Comparison of ENCODE assay signal across 18 cellular contexts in genomic region chr5:32627219-32627880, GRCh38.
"Had no signal": no experiment of that assay in that cellular context is flagged by ENCODE, and none has a peak within 500 bp of the region (broad histone marks: within the 10 kb centered on the region; RNA-seq: fewer than 3 reads in every experiment).

No MANE protein-coding gene starts in this region.

- ATAC-seq: activated naive CD4-positive, alpha-beta T cell treated with anti-CD3 and anti-CD28 coated beads, Interleukin-2, amount 50 U/mL, for 72 hours; natural killer cell; sciatic nerve; stimulated activated memory B cell treated with anti-CD40 and anti-IgM and Interleukin-4, amounts not matched to agents 10 μg/mL and 1 μg/mL and 100 μg/mL, for 72 hours had no signal

- H2AFZ ChIP-seq: parathyroid adenoma had no signal

- H3K79me2 ChIP-seq: parathyroid adenoma had no signal

- H3K36me3 ChIP-seq: adrenal gland, gastrocnemius medialis, heart right ventricle, lower lobe of right lung, upper lobe of right lung had no signal

- DNase-seq: activated CD4-positive, alpha-beta memory T cell treated with anti-CD3 and anti-CD28 coated beads for 36 hours; activated CD4-positive, alpha-beta T cell treated with anti-CD3 and anti-CD28 coated beads for 1 hour; activated gamma-delta T cell treated with Interleukin-2 at 50 U/mL for 16 hours; activated T-cell treated with anti-CD3 and anti-CD28 coated beads for 4 hours; adrenal gland; dorsolateral prefrontal cortex; gastrocnemius medialis; heart right ventricle; lower lobe of right lung; natural killer cell; stimulated activated CD4-positive, alpha-beta T cell treated with anti-CD3 and anti-CD28 coated beads, Interleukin-4, amount 100 ng/mL, for 24 hours; testis; upper lobe of right lung had no signal

- H3K4me3 ChIP-seq: adrenal gland, dorsolateral prefrontal cortex, gastrocnemius medialis, heart right ventricle, lower lobe of right lung, testis, upper lobe of right lung had no signal

- H3K27me3 ChIP-seq: adrenal gland, dorsolateral prefrontal cortex, gastrocnemius medialis, heart right ventricle, testis, upper lobe of right lung had no signal

- H3K9me3 ChIP-seq: adrenal gland, gastrocnemius medialis, lower lobe of right lung, testis, upper lobe of right lung had no signal

- H3K27ac ChIP-seq: adrenal gland, dorsolateral prefrontal cortex, gastrocnemius medialis, lower lobe of right lung, parathyroid adenoma, testis, upper lobe of right lung, VCaP had no signal

- H3K4me1 ChIP-seq: adrenal gland, gastrocnemius medialis, lower lobe of right lung, upper lobe of right lung had no signal
